Comparison of ENCODE assay signal across 28 cellular contexts in the genomic region with DNA sequence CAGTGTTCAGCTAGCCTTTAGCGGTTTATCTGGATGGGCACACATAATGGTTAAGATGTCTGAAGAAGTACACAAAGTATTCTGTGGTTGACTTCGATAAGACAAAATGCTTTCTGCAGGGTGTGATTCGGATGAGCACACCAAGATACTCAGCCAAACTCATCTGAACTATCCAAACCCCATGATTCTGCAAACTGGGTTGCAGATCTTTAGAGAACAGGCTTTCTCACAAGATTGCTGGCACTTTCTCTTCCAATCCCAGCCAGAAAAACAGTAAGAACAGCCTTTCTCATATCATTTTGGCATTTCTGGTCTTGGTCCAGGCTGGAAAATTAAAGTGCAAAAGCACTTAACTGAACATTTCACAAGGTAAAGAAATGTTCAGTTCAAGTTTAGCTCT.
DNase-seq lines count a peak whose midpoint lies in the region; ATAC-seq and TF ChIP-seq lines count a peak whose summit lies in the region.
"Had no signal": no experiment of that assay in that cellular context is flagged by ENCODE, and none has a peak within 500 bp of the region (broad histone marks: within the 10 kb centered on the region; RNA-seq: fewer than 3 reads in every experiment).

No MANE protein-coding gene starts in this region.

- H3K27ac ChIP-seq in right atrium auricular region (peak overlapping the region in 1 of 2 donors; percentile 48), right cardiac atrium (ENCODE audit: low read length) (no peak overlapping the region)
- H3K27ac ChIP-seq: foreskin keratinocyte, heart left ventricle, KMS-11, lower lobe of right lung, pancreas, PC-9, thoracic aorta had no signal

- WGBS in right cardiac atrium, result 30% methylated on average over 3 of the region's 3 CpGs

- H3K4me1 ChIP-seq in right atrium auricular region, result peaks cover 0 to 2% of the 10 kb centered on the region in 2 donors
- H3K4me1 ChIP-seq in right cardiac atrium (ENCODE audit: control insufficient read depth, insufficient read depth, low read length), result no peaks in the 10 kb centered on the region
- H3K4me1 ChIP-seq: lower lobe of right lung, pancreas had no signal

- H3K27me3 ChIP-seq in right atrium auricular region, result no peaks in the 10 kb centered on the region
- H3K27me3 ChIP-seq in right cardiac atrium (ENCODE audit: control insufficient read depth, insufficient read depth), result no peaks in the 10 kb centered on the region
- H3K27me3 ChIP-seq: foreskin keratinocyte, heart left ventricle, pancreas had no signal

- no peaks in the 10 kb centered on the region for H3K36me3 ChIP-seq in right atrium auricular region
- H3K36me3 ChIP-seq: heart left ventricle, lower lobe of right lung, pancreas, thoracic aorta had no signal

- H3K4me3 ChIP-seq in right atrium auricular region, result no peak overlapping the region
- H3K4me3 ChIP-seq in choroid plexus epithelial cell (ENCODE audit: low read depth, low read length), result no peak overlapping the region
- H3K4me3 ChIP-seq in right cardiac atrium (ENCODE audit: low read length), result no peak overlapping the region
- H3K4me3 ChIP-seq: heart left ventricle, lower lobe of right lung, pancreas, PC-9, thoracic aorta had no signal

- ATAC-seq in Right ventricle myocardium inferior, result peak; percentile 81
- ATAC-seq in right cardiac atrium, result peak; percentile 52 to 84
- ATAC-seq: activated naive CD8-positive, alpha-beta T cell treated with anti-CD3 and anti-CD28 coated beads, Interleukin-2, amount 50 U/mL, for 24 hours; foreskin keratinocyte; T-helper 17 cell had no signal

- intact Hi-C loops in Right ventricle myocardium inferior (cut with DNase I) (no loop called here), right cardiac atrium (cut with DNase I) (no loop called here)

- H3K9me3 ChIP-seq in right atrium auricular region (peaks cover 4 to 14% of the 10 kb centered on the region in 2 donors), right cardiac atrium (ENCODE audit: control insufficient read depth, low read length) (no peaks in the 10 kb centered on the region)
- H3K9me3 ChIP-seq: lower lobe of right lung, pancreas, thoracic aorta had no signal

- no peak for DNase-seq in Right ventricle myocardium inferior (ENCODE audit: missing footprints)
- no peak for DNase-seq in right atrium auricular region (ENCODE audit: low spot score)
- DNase-seq in choroid plexus epithelial cell (ENCODE audit: low read depth), result peak; percentile 22
- peak in 1 of 3 donors; percentile 16 for DNase-seq in right cardiac atrium
- DNase-seq in superior temporal gyrus (ENCODE audit: extremely low spot score), result peak; percentile 68
- DNase-seq in T-helper 9 cell, result no peak
- DNase-seq in COR-L47 (lab: John Stamatoyannopoulos, UW), result no peak
- DNase-seq in NCI-H1694 (lab: John Stamatoyannopoulos, UW), result no peak
- DNase-seq: 8988T; activated CD4-positive, alpha-beta T cell treated with anti-CD3 and anti-CD28 coated beads, Interleukin-2, amount 50 U/mL, for 48 hours; activated naive CD8-positive, alpha-beta T cell treated with anti-CD3 and anti-CD28 coated beads, Interleukin-2, amount 50 U/mL, for 24 hours; activated T-cell treated with anti-CD3 and anti-CD28 coated beads, Interleukin-2, amount 50 U/mL, for 48 hours; CD4-positive, alpha-beta T cell; foreskin keratinocyte; H9; heart left ventricle; lower lobe of right lung; NCI-H2029; NCI-H526 treated with DMSO at 0.1 percent for 48 hours; nephron progenitor cell; pancreas; PC-9; SHP77; small intestine; stimulated activated naive CD4-positive, alpha-beta T cell treated with Interleukin-2 at 50 U/mL for 16 hours; T-helper 17 cell had no signal

- TF ChIP-seq CTCF in right atrium auricular region (IDR thresholded peaks at IDR 0.05), result no peak
- no peak for TF ChIP-seq CTCF in choroid plexus epithelial cell (conservative IDR thresholded peaks at IDR 0.05; ENCODE audit: low read depth, low read length)

Comparison
In these comparisons a context has a peak if more than half of its experiments do, and no peak if none do; other contexts are left out.
1. DNase-seq: peak in choroid plexus epithelial cell (single experiment) and superior temporal gyrus (single experiment); none in Right ventricle myocardium inferior (single experiment), right atrium auricular region (single experiment), T-helper 9 cell (single experiment), COR-L47 (single experiment) and NCI-H1694 (single experiment).